In the genomic region with DNA sequence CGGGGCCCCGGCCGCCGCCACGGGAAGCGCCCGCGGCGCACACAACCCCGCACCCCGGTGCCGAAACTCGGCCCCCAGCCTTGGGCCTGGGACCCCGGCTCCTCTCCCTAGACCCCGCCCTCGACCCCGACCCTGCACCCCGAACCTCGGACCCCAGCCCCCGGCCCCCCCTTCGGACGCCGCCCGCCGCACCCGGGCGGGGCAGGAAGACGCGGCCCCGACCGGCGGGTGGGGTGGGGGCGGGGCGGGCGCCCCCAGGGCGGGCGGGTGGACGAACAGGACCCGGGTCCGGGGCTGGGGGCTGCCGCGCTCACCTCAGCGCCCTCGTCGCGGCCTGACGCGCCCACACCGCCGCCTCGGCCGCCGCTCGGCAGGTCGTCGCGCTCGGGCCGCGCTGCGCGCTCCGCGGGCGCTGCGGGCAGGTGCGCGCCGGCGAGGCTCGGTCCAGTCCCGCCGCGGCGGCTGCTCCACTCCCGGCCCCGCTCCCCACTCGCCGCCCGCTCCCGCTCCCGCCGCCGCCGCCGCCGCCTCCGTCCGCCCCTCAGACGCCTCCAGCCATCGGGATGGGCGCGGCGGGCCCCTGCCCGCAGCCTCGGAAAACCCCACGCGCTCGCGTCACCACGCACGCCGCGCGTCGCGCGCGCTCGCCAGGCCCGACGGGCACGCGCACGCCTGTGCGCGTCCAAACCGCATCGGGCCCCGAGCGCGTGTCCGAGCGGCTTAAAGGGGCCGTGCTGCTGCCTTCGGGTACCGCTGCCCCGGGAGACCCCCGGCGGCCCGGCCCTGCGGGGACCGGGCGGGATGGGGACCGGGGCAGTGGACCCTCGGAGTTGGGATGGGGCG, we compare ENCODE assay signal across 1 cellular context.
TF ChIP-seq lines count a peak whose summit lies in the region.

A gene (minus strand): TSS at position 582 of the 843 bp plus-strand sequence. CDS start 65,634 bp downstream, outside the sequence.

TF ChIP-seq in K562, 482 proteins besides CTCF, POLR2A, EP300 and RAD21 (continued from another document and continues in another):
- TF ChIP-seq, protein P1, sequence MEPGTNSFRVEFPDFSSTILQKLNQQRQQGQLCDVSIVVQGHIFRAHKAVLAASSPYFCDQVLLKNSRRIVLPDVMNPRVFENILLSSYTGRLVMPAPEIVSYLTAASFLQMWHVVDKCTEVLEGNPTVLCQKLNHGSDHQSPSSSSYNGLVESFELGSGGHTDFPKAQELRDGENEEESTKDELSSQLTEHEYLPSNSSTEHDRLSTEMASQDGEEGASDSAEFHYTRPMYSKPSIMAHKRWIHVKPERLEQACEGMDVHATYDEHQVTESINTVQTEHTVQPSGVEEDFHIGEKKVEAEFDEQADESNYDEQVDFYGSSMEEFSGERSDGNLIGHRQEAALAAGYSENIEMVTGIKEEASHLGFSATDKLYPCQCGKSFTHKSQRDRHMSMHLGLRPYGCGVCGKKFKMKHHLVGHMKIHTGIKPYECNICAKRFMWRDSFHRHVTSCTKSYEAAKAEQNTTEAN (CRISPR knock-in tag; IDR thresholded peaks at IDR 0.05), result no peak
- TF ChIP-seq, protein P2, sequence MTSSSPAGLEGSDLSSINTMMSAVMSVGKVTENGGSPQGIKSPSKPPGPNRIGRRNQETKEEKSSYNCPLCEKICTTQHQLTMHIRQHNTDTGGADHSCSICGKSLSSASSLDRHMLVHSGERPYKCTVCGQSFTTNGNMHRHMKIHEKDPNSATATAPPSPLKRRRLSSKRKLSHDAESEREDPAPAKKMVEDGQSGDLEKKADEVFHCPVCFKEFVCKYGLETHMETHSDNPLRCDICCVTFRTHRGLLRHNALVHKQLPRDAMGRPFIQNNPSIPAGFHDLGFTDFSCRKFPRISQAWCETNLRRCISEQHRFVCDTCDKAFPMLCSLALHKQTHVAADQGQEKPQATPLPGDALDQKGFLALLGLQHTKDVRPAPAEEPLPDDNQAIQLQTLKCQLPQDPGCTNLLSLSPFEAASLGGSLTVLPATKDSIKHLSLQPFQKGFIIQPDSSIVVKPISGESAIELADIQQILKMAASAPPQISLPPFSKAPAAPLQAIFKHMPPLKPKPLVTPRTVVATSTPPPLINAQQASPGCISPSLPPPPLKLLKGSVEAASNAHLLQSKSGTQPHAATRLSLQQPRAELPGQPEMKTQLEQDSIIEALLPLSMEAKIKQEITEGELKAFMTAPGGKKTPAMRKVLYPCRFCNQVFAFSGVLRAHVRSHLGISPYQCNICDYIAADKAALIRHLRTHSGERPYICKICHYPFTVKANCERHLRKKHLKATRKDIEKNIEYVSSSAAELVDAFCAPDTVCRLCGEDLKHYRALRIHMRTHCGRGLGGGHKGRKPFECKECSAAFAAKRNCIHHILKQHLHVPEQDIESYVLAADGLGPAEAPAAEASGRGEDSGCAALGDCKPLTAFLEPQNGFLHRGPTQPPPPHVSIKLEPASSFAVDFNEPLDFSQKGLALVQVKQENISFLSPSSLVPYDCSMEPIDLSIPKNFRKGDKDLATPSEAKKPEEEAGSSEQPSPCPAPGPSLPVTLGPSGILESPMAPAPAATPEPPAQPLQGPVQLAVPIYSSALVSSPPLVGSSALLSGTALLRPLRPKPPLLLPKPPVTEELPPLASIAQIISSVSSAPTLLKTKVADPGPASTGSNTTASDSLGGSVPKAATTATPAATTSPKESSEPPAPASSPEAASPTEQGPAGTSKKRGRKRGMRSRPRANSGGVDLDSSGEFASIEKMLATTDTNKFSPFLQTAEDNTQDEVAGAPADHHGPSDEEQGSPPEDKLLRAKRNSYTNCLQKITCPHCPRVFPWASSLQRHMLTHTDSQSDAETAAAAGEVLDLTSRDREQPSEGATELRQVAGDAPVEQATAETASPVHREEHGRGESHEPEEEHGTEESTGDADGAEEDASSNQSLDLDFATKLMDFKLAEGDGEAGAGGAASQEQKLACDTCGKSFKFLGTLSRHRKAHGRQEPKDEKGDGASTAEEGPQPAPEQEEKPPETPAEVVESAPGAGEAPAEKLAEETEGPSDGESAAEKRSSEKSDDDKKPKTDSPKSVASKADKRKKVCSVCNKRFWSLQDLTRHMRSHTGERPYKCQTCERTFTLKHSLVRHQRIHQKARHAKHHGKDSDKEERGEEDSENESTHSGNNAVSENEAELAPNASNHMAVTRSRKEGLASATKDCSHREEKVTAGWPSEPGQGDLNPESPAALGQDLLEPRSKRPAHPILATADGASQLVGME (CRISPR knock-in tag; IDR thresholded peaks at IDR 0.05), result 0 out of 2 replicates have a peak, but pooled peaks have one; percentile 11
- TF ChIP-seq GATAD2B (IDR thresholded peaks at IDR 0.05; ENCODE audit: borderline replicate concordance) (peak; percentile 98; the same call in 1 of the 2 replicates), GABPB1 (CRISPR knock-in tag; IDR thresholded peaks at IDR 0.05) (no peak), ZNF766 (CRISPR knock-in tag; conservative IDR thresholded peaks at IDR 0.05) (peak; percentile 95), DNMT1 (IDR thresholded peaks at IDR 0.05) (no peak), HDAC8 (tag; IDR thresholded peaks at IDR 0.05) (peak; percentile 50; the same call in 1 of the 2 replicates), CHCHD3 (CRISPR knock-in tag; IDR thresholded peaks at IDR 0.05) (no peak), MAFG (tag; conservative IDR thresholded peaks at IDR 0.05) (no peak), ZBTB17 (CRISPR knock-in tag; IDR thresholded peaks at IDR 0.05) (no peak), SRF (CRISPR knock-in tag; IDR thresholded peaks at IDR 0.05) (no peak), TOE1 (IDR thresholded peaks at IDR 0.05; ENCODE audit: borderline replicate concordance) (no peak; the same call in 1 of the 2 replicates), TOE1 (CRISPR knock-in tag; IDR thresholded peaks at IDR 0.05; ENCODE audit: borderline replicate concordance, low read depth) (no peak), SAP30 (IDR thresholded peaks at IDR 0.05; ENCODE audit: borderline replicate concordance, insufficient read depth, low read depth, low read length, poor library complexity, severe bottlenecking) (no peak), ZNF197 (CRISPR knock-in tag; IDR thresholded peaks at IDR 0.05; ENCODE audit: low read depth) (peak; percentile 96), ZFX (CRISPR knock-in tag; IDR thresholded peaks at IDR 0.05) (no peak), CTBP1 (IDR thresholded peaks at IDR 0.05; ENCODE audit: borderline replicate concordance) (peak; percentile 97), ZNF140 (CRISPR knock-in tag; IDR thresholded peaks at IDR 0.05) (no peak), SRSF9 (IDR thresholded peaks at IDR 0.05; ENCODE audit: borderline replicate concordance, low read depth, low read length) (no peak), ZNF57 (CRISPR knock-in tag; IDR thresholded peaks at IDR 0.05) (no peak), OTX1 (CRISPR knock-in tag; IDR thresholded peaks at IDR 0.05) (no peak), CSDE1 (IDR thresholded peaks at IDR 0.05) (no peak), FOXK1 (CRISPR knock-in tag; IDR thresholded peaks at IDR 0.05; ENCODE audit: borderline replicate concordance) (no peak), RAD51 (IDR thresholded peaks at IDR 0.05; ENCODE audit: borderline replicate concordance, low read depth) (no peak), ERF (CRISPR knock-in tag; IDR thresholded peaks at IDR 0.05) (peak; percentile 71), RBFOX2 (IDR thresholded peaks at IDR 0.05; ENCODE audit: low read depth, low read length) (peak; percentile 79), BHLHE40 (IDR thresholded peaks at IDR 0.05; ENCODE audit: low read length) (peak; percentile 38; the same call in 1 of the 2 replicates), POLR2G (IDR thresholded peaks at IDR 0.05; ENCODE audit: low read depth, low read length) (peak; percentile 82)
- TF ChIP-seq, protein P3, sequence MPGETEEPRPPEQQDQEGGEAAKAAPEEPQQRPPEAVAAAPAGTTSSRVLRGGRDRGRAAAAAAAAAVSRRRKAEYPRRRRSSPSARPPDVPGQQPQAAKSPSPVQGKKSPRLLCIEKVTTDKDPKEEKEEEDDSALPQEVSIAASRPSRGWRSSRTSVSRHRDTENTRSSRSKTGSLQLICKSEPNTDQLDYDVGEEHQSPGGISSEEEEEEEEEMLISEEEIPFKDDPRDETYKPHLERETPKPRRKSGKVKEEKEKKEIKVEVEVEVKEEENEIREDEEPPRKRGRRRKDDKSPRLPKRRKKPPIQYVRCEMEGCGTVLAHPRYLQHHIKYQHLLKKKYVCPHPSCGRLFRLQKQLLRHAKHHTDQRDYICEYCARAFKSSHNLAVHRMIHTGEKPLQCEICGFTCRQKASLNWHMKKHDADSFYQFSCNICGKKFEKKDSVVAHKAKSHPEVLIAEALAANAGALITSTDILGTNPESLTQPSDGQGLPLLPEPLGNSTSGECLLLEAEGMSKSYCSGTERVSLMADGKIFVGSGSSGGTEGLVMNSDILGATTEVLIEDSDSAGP (CRISPR knock-in tag; IDR thresholded peaks at IDR 0.05), result peak; percentile 97
- TF ChIP-seq, protein P4, sequence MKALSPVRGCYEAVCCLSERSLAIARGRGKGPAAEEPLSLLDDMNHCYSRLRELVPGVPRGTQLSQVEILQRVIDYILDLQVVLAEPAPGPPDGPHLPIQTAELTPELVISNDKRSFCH (CRISPR knock-in tag; IDR thresholded peaks at IDR 0.05), result no peak
- TF ChIP-seq, protein P4 (tag; IDR thresholded peaks at IDR 0.05), result peak; percentile 65; the same call in 1 of the 2 replicates
- TF ChIP-seq, protein P5, sequence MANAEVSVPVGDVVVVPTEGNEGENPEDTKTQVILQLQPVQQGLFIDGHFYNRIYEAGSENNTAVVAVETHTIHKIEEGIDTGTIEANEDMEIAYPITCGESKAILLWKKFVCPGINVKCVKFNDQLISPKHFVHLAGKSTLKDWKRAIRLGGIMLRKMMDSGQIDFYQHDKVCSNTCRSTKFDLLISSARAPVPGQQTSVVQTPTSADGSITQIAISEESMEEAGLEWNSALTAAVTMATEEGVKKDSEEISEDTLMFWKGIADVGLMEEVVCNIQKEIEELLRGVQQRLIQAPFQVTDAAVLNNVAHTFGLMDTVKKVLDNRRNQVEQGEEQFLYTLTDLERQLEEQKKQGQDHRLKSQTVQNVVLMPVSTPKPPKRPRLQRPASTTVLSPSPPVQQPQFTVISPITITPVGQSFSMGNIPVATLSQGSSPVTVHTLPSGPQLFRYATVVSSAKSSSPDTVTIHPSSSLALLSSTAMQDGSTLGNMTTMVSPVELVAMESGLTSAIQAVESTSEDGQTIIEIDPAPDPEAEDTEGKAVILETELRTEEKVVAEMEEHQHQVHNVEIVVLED (CRISPR knock-in tag; IDR thresholded peaks at IDR 0.05), result peak; percentile 100
- TF ChIP-seq, protein P6, sequence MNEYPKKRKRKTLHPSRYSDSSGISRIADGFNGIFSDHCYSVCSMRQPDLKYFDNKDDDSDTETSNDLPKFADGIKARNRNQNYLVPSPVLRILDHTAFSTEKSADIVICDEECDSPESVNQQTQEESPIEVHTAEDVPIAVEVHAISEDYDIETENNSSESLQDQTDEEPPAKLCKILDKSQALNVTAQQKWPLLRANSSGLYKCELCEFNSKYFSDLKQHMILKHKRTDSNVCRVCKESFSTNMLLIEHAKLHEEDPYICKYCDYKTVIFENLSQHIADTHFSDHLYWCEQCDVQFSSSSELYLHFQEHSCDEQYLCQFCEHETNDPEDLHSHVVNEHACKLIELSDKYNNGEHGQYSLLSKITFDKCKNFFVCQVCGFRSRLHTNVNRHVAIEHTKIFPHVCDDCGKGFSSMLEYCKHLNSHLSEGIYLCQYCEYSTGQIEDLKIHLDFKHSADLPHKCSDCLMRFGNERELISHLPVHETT (CRISPR knock-in tag; conservative IDR thresholded peaks at IDR 0.05 in 1 of 2, IDR thresholded peaks at IDR 0.05 in 1 of 2), result peak in 1 of 2 experiments; percentile 95; a peak in 2 of 4 replicates
- TF ChIP-seq, protein P7, sequence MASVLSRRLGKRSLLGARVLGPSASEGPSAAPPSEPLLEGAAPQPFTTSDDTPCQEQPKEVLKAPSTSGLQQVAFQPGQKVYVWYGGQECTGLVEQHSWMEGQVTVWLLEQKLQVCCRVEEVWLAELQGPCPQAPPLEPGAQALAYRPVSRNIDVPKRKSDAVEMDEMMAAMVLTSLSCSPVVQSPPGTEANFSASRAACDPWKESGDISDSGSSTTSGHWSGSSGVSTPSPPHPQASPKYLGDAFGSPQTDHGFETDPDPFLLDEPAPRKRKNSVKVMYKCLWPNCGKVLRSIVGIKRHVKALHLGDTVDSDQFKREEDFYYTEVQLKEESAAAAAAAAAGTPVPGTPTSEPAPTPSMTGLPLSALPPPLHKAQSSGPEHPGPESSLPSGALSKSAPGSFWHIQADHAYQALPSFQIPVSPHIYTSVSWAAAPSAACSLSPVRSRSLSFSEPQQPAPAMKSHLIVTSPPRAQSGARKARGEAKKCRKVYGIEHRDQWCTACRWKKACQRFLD (CRISPR knock-in tag; IDR thresholded peaks at IDR 0.05), result peak; percentile 94; the same call in 1 of the 2 replicates
- TF ChIP-seq, protein P8, sequence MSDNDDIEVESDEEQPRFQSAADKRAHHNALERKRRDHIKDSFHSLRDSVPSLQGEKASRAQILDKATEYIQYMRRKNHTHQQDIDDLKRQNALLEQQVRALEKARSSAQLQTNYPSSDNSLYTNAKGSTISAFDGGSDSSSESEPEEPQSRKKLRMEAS (CRISPR knock-in tag; IDR thresholded peaks at IDR 0.05), result peak; percentile 53; the same call in 1 of the 2 replicates
- TF ChIP-seq, protein P9, sequence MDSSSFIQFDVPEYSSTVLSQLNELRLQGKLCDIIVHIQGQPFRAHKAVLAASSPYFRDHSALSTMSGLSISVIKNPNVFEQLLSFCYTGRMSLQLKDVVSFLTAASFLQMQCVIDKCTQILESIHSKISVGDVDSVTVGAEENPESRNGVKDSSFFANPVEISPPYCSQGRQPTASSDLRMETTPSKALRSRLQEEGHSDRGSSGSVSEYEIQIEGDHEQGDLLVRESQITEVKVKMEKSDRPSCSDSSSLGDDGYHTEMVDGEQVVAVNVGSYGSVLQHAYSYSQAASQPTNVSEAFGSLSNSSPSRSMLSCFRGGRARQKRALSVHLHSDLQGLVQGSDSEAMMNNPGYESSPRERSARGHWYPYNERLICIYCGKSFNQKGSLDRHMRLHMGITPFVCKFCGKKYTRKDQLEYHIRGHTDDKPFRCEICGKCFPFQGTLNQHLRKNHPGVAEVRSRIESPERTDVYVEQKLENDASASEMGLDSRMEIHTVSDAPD (CRISPR knock-in tag; IDR thresholded peaks at IDR 0.05), result peak; percentile 61; the same call in 1 of the 2 replicates
- TF ChIP-seq, protein P10, sequence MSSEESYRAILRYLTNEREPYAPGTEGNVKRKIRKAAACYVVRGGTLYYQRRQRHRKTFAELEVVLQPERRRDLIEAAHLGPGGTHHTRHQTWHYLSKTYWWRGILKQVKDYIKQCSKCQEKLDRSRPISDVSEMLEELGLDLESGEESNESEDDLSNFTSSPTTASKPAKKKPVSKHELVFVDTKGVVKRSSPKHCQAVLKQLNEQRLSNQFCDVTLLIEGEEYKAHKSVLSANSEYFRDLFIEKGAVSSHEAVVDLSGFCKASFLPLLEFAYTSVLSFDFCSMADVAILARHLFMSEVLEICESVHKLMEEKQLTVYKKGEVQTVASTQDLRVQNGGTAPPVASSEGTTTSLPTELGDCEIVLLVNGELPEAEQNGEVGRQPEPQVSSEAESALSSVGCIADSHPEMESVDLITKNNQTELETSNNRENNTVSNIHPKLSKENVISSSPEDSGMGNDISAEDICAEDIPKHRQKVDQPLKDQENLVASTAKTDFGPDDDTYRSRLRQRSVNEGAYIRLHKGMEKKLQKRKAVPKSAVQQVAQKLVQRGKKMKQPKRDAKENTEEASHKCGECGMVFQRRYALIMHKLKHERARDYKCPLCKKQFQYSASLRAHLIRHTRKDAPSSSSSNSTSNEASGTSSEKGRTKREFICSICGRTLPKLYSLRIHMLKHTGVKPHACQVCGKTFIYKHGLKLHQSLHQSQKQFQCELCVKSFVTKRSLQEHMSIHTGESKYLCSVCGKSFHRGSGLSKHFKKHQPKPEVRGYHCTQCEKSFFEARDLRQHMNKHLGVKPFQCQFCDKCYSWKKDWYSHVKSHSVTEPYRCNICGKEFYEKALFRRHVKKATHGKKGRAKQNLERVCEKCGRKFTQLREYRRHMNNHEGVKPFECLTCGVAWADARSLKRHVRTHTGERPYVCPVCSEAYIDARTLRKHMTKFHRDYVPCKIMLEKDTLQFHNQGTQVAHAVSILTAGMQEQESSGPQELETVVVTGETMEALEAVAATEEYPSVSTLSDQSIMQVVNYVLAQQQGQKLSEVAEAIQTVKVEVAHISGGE (CRISPR knock-in tag; IDR thresholded peaks at IDR 0.05), result peak in 1 of 3 experiments; percentile 80; a peak in 2 of 6 replicates
